In the genomic region with DNA sequence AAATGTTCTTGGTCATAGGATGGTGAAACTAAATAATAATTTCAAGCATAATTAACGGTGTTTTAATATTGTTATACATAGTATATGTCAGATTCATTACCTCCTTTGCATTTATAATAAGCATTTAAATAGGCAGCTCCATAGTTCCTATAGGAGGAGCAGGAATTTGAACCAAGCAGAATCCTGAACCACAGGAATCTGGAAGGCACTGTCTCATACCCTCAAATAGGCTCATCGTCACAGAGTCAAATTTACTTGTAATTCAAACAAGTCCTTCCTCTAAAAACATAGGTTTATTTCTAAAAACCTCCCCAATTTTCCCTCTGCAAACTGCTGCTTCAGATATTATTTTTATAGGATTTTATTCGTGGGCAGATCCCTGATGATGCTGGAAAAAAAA, we compare ENCODE assay signal across 23 cellular contexts.
A peak's percentile ranks its signal among the peaks of the same experiment; 100 is the strongest.
DNase-seq lines count a peak whose midpoint lies in the region; ATAC-seq and TF ChIP-seq lines count a peak whose summit lies in the region.
"Had no signal": no experiment of that assay in that cellular context is flagged by ENCODE, and none has a peak within 500 bp of the region (broad histone marks: within the 10 kb centered on the region; RNA-seq: fewer than 3 reads in every experiment).

No MANE protein-coding gene starts in this region.

- H3K27me3 ChIP-seq in ACC112 (ENCODE audit: insufficient read depth, low read length): no peaks in the 10 kb centered on the region
- H3K27me3 ChIP-seq in KMS-11 (ENCODE audit: insufficient read depth, low read depth): no peaks in the 10 kb centered on the region
- no peaks in the 10 kb centered on the region for H3K27me3 ChIP-seq in SU-DHL-6 (ENCODE audit: low read length)
- H3K27me3 ChIP-seq: Peyer's patch, SJSA1 had no signal

- no peak overlapping the region; the same call in 1 of the 2 replicates for H3K4me3 ChIP-seq in ACC112 (ENCODE audit: low read depth, low read length)
- H3K4me3 ChIP-seq in KMS-11 (IDR thresholded peaks at IDR 0.05; ENCODE audit: insufficient read depth, low read depth, low read length): no peak overlapping the region
- peak overlapping the region; percentile 49 for H3K4me3 ChIP-seq in SU-DHL-6 (ENCODE audit: insufficient read depth, low read length, poor library complexity, severe bottlenecking)
- H3K4me3 ChIP-seq: HAP-1, Peyer's patch, SJSA1 had no signal

- H3K9me3 ChIP-seq in SU-DHL-6 (ENCODE audit: insufficient read depth, low read length): no peaks in the 10 kb centered on the region
- H3K9me3 ChIP-seq: HAP-1, Peyer's patch, SJSA1 had no signal

- peaks cover 9% of the 10 kb centered on the region; the same call in 1 of the 2 replicates for H3F3A ChIP-seq in SU-DHL-6 (ENCODE audit: insufficient read depth)

- no peaks in the 10 kb centered on the region for H3K4me1 ChIP-seq in ACC112 (ENCODE audit: control insufficient read depth, insufficient read depth, low read length, unreplicated experiment)
- H3K4me1 ChIP-seq in KMS-11 (ENCODE audit: low read depth, poor library complexity, severe bottlenecking): peaks cover 15% of the 10 kb centered on the region
- H3K4me1 ChIP-seq: SJSA1 had no signal

- H3K4me2 ChIP-seq in KMS-11 (0 out of 2 replicates have a peak overlapping the region, but pooled peaks have one; percentile 6), SU-DHL-6 (ENCODE audit: low read depth, low read length, poor library complexity, severe bottlenecking) (peak overlapping the region; percentile 74)

- H3K9ac ChIP-seq in KMS-11 (no peak overlapping the region), SU-DHL-6 (ENCODE audit: low read length) (peak overlapping the region; percentile 41)

- H3K79me2 ChIP-seq in ACC112 (ENCODE audit: control insufficient read depth, insufficient read depth, low read length, unreplicated experiment): no peaks in the 10 kb centered on the region
- H3K79me2 ChIP-seq in KMS-11 (ENCODE audit: insufficient read depth, low read depth): no peaks in the 10 kb centered on the region
- H3K79me2 ChIP-seq in SU-DHL-6 (ENCODE audit: insufficient read depth, low read length): peaks cover 98% of the 10 kb centered on the region

- H3K36me3 ChIP-seq in ACC112 (ENCODE audit: insufficient read depth, low read length): no peaks in the 10 kb centered on the region
- H3K36me3 ChIP-seq in KMS-11 (ENCODE audit: insufficient read depth): no peaks in the 10 kb centered on the region
- peaks cover 18% of the 10 kb centered on the region for H3K36me3 ChIP-seq in SU-DHL-6 (ENCODE audit: low read length)
- H3K36me3 ChIP-seq: HAP-1, Peyer's patch, SJSA1 had no signal

- no peak overlapping the region for H3K27ac ChIP-seq in ACC112 (ENCODE audit: low read depth, low read length)
- no peak overlapping the region for H3K27ac ChIP-seq in KMS-11
- peak overlapping the region; percentile 75 for H3K27ac ChIP-seq in SU-DHL-6 (ENCODE audit: low read depth, low read length)
- H3K27ac ChIP-seq: 22Rv1, Peyer's patch, SJSA1 had no signal

- ATAC-seq in GM19351 (IDR thresholded peaks at IDR 0.05; ENCODE audit: unreplicated experiment): no peak
- no peak for ATAC-seq in GM18498 (IDR thresholded peaks at IDR 0.05; ENCODE audit: unreplicated experiment)

- no peaks in the 10 kb centered on the region for H3K9me2 ChIP-seq in SU-DHL-6 (replicated peaks; ENCODE audit: insufficient read depth, low read length)

- TF ChIP-seq CTCF in KMS-11 (conservative IDR thresholded peaks at IDR 0.05; ENCODE audit: low read depth, low read length): no peak
- no peak for TF ChIP-seq CTCF in SU-DHL-6 (IDR thresholded peaks at IDR 0.05; ENCODE audit: insufficient read depth, low read length, poor library complexity, severe bottlenecking)

- H4K20me1 ChIP-seq in KMS-11 (ENCODE audit: insufficient read depth) (no peaks in the 10 kb centered on the region), SU-DHL-6 (ENCODE audit: low read depth, low read length) (no peaks in the 10 kb centered on the region)

- DNase-seq in myocyte (ENCODE audit: low read depth) (peak; percentile 44), SHP77 (lab: John Stamatoyannopoulos, UW) (no peak)
- DNase-seq: ACHN; CD4-positive, CD25-positive, alpha-beta regulatory T cell; DMS153; DND-41; GOT3; HFFc6; NCI-H1092; NCI-H1417 treated with DMSO at 0.1 percent for 48 hours; NCI-H1694 treated with DMSO at 0.1 percent for 48 hours; NCI-H2081; NCI-H2227 treated with DMSO at 0.1 percent for 48 hours; Peyer's patch; SW 1271 had no signal

- H2AFZ ChIP-seq in ACC112 (ENCODE audit: low read length, unreplicated experiment) (peak overlapping the region; percentile 91), KMS-11 (ENCODE audit: low read depth) (no peak overlapping the region), SU-DHL-6 (ENCODE audit: low read depth, low read length, severe bottlenecking) (no peak overlapping the region)
